In genomic region chr4:75954811-75955210, GRCh38 we compare ENCODE assay signal across 8 cellular contexts. TPM values are rescaled to one million over a fixed set of nuclear protein-coding genes. Genes with fewer than 3 reads are reported as not detected.
"Had no signal": no experiment of that assay in that cellular context is flagged by ENCODE, and none has a peak within 500 bp of the region (broad histone marks: within the 10 kb centered on the region; RNA-seq: fewer than 3 reads in every experiment).

No MANE protein-coding gene starts in this region.

RNA-seq across cellular contexts. Expression of gene CXCL9, which starts 52.5 kb away (rescaled TPM):
- total RNA-seq: LHCN-M2, MCF 10A, NCI-H460, PC-9, RPMI7951, SJCRH30 had no signal

RNA-seq across cellular contexts. Expression of gene PPEF2, which starts 52.6 kb away (rescaled TPM):
- total RNA-seq: MCF 10A, NCI-H460, PC-9, Right ventricle myocardium inferior, RPMI7951, SJCRH30, SK-MEL-5 had no signal
